9 cellular contexts compared by ENCODE assay signal in genomic region chr1:161461450-161462204, GRCh38. TPM values are rescaled to one million over a fixed set of nuclear protein-coding genes. Genes with fewer than 3 reads are reported as not detected.
A peak's percentile ranks its signal among the peaks of the same experiment; 100 is the strongest.
DNase-seq lines count a peak whose midpoint lies in the region; ATAC-seq and TF ChIP-seq lines count a peak whose summit lies in the region.
"Not testable (repeated sequence)": the region's sequence is repeated elsewhere in the genome, so short reads cannot be mapped to it uniquely, and the experiment has no call there.
"Had no signal": no experiment of that assay in that cellular context is flagged by ENCODE, and none has a peak within 500 bp of the region (broad histone marks: within the 10 kb centered on the region; RNA-seq: fewer than 3 reads in every experiment).

No MANE protein-coding gene starts in this region.

- not testable (repeated sequence) for H3K27ac ChIP-seq in left lung, upper lobe of left lung

- not testable (repeated sequence) for TF ChIP-seq CTCF in left lung (IDR thresholded peaks at IDR 0.05); upper lobe of left lung (IDR thresholded peaks at IDR 0.05)

- TF ChIP-seq POLR2A in upper lobe of left lung (IDR thresholded peaks at IDR 0.05): not testable (repeated sequence)

- not testable (repeated sequence) for H3K4me1 ChIP-seq in left lung, upper lobe of left lung

- not testable (repeated sequence) for TF ChIP-seq EP300 in upper lobe of left lung (IDR thresholded peaks at IDR 0.05)

- WGBS in upper lobe of left lung, 2 donors: no CpG with 5 or more reads among the region's 53 CpGs

- H3K4me3 ChIP-seq in left lung, upper lobe of left lung: not testable (repeated sequence)

- H3K36me3 Mint-ChIP-seq in activated naive CD8-positive, alpha-beta T cell treated with anti-CD3 and anti-CD28 coated beads, Interleukin-2, amount 10 ng/mL, durations not matched to agents 7 days and 5 days: not testable (repeated sequence)

- intact Hi-C loops in left lung (cut with DNase I): not testable (repeated sequence)

- not testable (repeated sequence) for H3K4me3 Mint-ChIP-seq in activated naive CD8-positive, alpha-beta T cell treated with anti-CD3 and anti-CD28 coated beads, Interleukin-2, amount 10 ng/mL, durations not matched to agents 7 days and 5 days

- H3K27me3 Mint-ChIP-seq in activated naive CD8-positive, alpha-beta T cell treated with anti-CD3 and anti-CD28 coated beads, Interleukin-2, amount 10 ng/mL, durations not matched to agents 7 days and 5 days: not testable (repeated sequence)

- DNase-seq in activated naive CD8-positive, alpha-beta T cell treated with anti-CD3 and anti-CD28 coated beads, Interleukin-2, amount 10 ng/mL, durations not matched to agents 7 days and 5 days; left lung; upper lobe of left lung: not testable (repeated sequence)

- H3K36me3 ChIP-seq in left lung, upper lobe of left lung: not testable (repeated sequence)

- not testable (repeated sequence) for H3K9me3 Mint-ChIP-seq in activated naive CD8-positive, alpha-beta T cell treated with anti-CD3 and anti-CD28 coated beads, Interleukin-2, amount 10 ng/mL, durations not matched to agents 7 days and 5 days

- not testable (repeated sequence) for H3K9me3 ChIP-seq in left lung, upper lobe of left lung

- not testable (repeated sequence) for H3K4me1 Mint-ChIP-seq in activated naive CD8-positive, alpha-beta T cell treated with anti-CD3 and anti-CD28 coated beads, Interleukin-2, amount 10 ng/mL, durations not matched to agents 7 days and 5 days

- H3K27me3 ChIP-seq in left lung: peaks cover 5 to 27% of the 10 kb centered on the region in 2 donors
- H3K27me3 ChIP-seq in upper lobe of left lung: not testable (repeated sequence)

- peak; percentile 44 for ATAC-seq in GM19023 (IDR thresholded peaks at IDR 0.05; ENCODE audit: unreplicated experiment)
- ATAC-seq in GM21515 (IDR thresholded peaks at IDR 0.05; ENCODE audit: unreplicated experiment): peak; percentile 42
- ATAC-seq in HG02759 (IDR thresholded peaks at IDR 0.05; ENCODE audit: unreplicated experiment): peak; percentile 61
- ATAC-seq in HG03103 (IDR thresholded peaks at IDR 0.05; ENCODE audit: low read depth, unreplicated experiment): peak; percentile 60
- ATAC-seq in HG03575 (IDR thresholded peaks at IDR 0.05; ENCODE audit: extremely low read depth, insufficient number of reproducible peaks, low FRiP score, unreplicated experiment): peak; percentile 27
- peak; percentile 24 for ATAC-seq in activated naive CD8-positive, alpha-beta T cell treated with anti-CD3 and anti-CD28 coated beads, Interleukin-2, amount 10 ng/mL, durations not matched to agents 7 days and 5 days (ENCODE audit: low read depth)
- ATAC-seq in left lung: peak; percentile 81
- peak; percentile 32 to 57 for ATAC-seq in upper lobe of left lung (ENCODE audit: low FRiP score in 2 of 2)

- POLR2A ChIA-PET in activated naive CD8-positive, alpha-beta T cell treated with anti-CD3 and anti-CD28 coated beads, Interleukin-2, amount 10 ng/mL, durations not matched to agents 7 days and 5 days (lab: Charles Lee): not testable (repeated sequence)

- H3K27ac Mint-ChIP-seq in activated naive CD8-positive, alpha-beta T cell treated with anti-CD3 and anti-CD28 coated beads, Interleukin-2, amount 10 ng/mL, durations not matched to agents 7 days and 5 days: not testable (repeated sequence)

RNA-seq across cellular contexts. Expression of gene FCGR2A, which starts 43.6 kb away (rescaled TPM):
- 1 to 10 TPM; 1.3 to 2.4 TPM for total RNA-seq in activated naive CD8-positive, alpha-beta T cell treated with anti-CD3 and anti-CD28 coated beads, Interleukin-2, amount 10 ng/mL, durations not matched to agents 7 days and 5 days
- total RNA-seq in left lung (100 to 1,000 TPM in 1 of 2 donors, 10 to 100 TPM in 1; 80.0 to 135 TPM), upper lobe of left lung (100 to 1,000 TPM in 4 of 6 donors, 10 to 100 TPM in 2; 94.6 to 273 (median 160) TPM)
- total RNA-seq: activated CD4-positive, alpha-beta T cell treated with anti-CD3 and anti-CD28 coated beads, Interleukin-2, amount 10 ng/mL, durations not matched to agents 7 days and 5 days had no signal

Comparison
In these comparisons a context has a peak if more than half of its experiments do, and no peak if none do; other contexts are left out.
1. ATAC-seq: peak in every context shown above with its lines; median percentile 81 in left lung; 61 in HG02759; 60 in HG03103; 44 in upper lobe of left lung; 44 in GM19023; 42 in GM21515; 27 in HG03575; 24 in activated naive CD8-positive, alpha-beta T cell treated with anti-CD3 and anti-CD28 coated beads, Interleukin-2, amount 10 ng/mL, durations not matched to agents 7 days and 5 days.
2. RNA of gene FCGR2A, which starts 43.6 kb away (total RNA-seq): 94.6 to 273 TPM in upper lobe of left lung and 80.0 to 135 TPM in left lung; 1.3 to 2.4 TPM in activated naive CD8-positive, alpha-beta T cell treated with anti-CD3 and anti-CD28 coated beads, Interleukin-2, amount 10 ng/mL, durations not matched to agents 7 days and 5 days; every median in the first group is over 10 times any median in the second.